ENCODE assay signal across 1 cellular context in genomic region chr1:19918057-19918456, GRCh38.
TF ChIP-seq lines count a peak whose summit lies in the region.

No MANE protein-coding gene starts in this region.

TF ChIP-seq in GM23338, 12 proteins besides CTCF, POLR2A, EP300 and RAD21 (continued from another document):
- no peak for TF ChIP-seq ZNF462 (CRISPR knock-in tag; IDR thresholded peaks at IDR 0.05)
